ENCODE assay signal across 8 cellular contexts in genomic region chr19:42255766-42256750, GRCh38. TPM values are rescaled to one million over a fixed set of nuclear protein-coding genes. Genes with fewer than 3 reads are reported as not detected.
DNase-seq lines count a peak whose midpoint lies in the region; ATAC-seq and TF ChIP-seq lines count a peak whose summit lies in the region.

No MANE protein-coding gene starts in this region.

- no peaks in the 10 kb centered on the region for H3K27me3 ChIP-seq in breast epithelium

- intact Hi-C loops in breast epithelium (cut with DNase I; ENCODE audit: low total_unique reads), result no loop called here

- no peaks in the 10 kb centered on the region for H3K9me3 ChIP-seq in breast epithelium

- TF ChIP-seq CTCF in breast epithelium (IDR thresholded peaks at IDR 0.05), result no peak

- peaks cover 18 to 19% of the 10 kb centered on the region in 2 donors for H3K4me1 ChIP-seq in breast epithelium

- H3K4me3 Mint-ChIP-seq in immature natural killer cell, result peak overlapping the region; percentile 61 to 80 (median 67)

- H3K4me3 ChIP-seq in breast epithelium, result peak overlapping the region; percentile 88 to 99 (median 98)
- peak overlapping the region; percentile 76 to 100 (median 94) for H3K4me3 ChIP-seq in skin epidermis

- peak; percentile 44 to 61 for DNase-seq in NCI-H524 (lab: John Stamatoyannopoulos, UW)
- no peak for DNase-seq in NCI-H524 treated with DMSO at 0.1 percent for 48 hours (lab: John Stamatoyannopoulos, UW)
- peak; percentile 58 for DNase-seq in NCI-H226
- DNase-seq in breast epithelium (ENCODE audit: low spot score in 2 of 2), result peak in 1 of 2 donors; percentile 58
- DNase-seq in immature natural killer cell, result no peak

- TF ChIP-seq POLR2A in breast epithelium (IDR thresholded peaks at IDR 0.05), result no peak

- H3K27ac ChIP-seq in breast epithelium (peak overlapping the region; percentile 100), skin epidermis (peak overlapping the region in 20 of 21 experiments; percentile 29 to 100 (median 98))

- ATAC-seq in HG03045 (IDR thresholded peaks at IDR 0.05; ENCODE audit: unreplicated experiment), result no peak
- ATAC-seq in GM21576 (IDR thresholded peaks at IDR 0.05; ENCODE audit: unreplicated experiment), result no peak

- peaks cover 6 to 14% (median 8%) of the 10 kb centered on the region in 3 donors for H3K27me3 Mint-ChIP-seq in immature natural killer cell (ENCODE audit: low read depth in 3 of 3)

- no peaks in the 10 kb centered on the region for H3K36me3 Mint-ChIP-seq in immature natural killer cell

- H3K36me3 ChIP-seq in breast epithelium, result no peaks in the 10 kb centered on the region

- H3K9me3 Mint-ChIP-seq in immature natural killer cell, result no peaks in the 10 kb centered on the region

- peaks cover 20 to 28% of the 10 kb centered on the region in 2 donors for H3K4me1 Mint-ChIP-seq in immature natural killer cell

- peak overlapping the region in 5 of 6 donors; percentile 10 to 79 (median 74) for H3K27ac Mint-ChIP-seq in immature natural killer cell

RNA-seq across cellular contexts. Expression of gene ERF, which starts 1.1 kb away (rescaled TPM):
- total RNA-seq in breast epithelium, result 10 to 100 TPM; 11.4 to 38.6 (median 24.3) TPM
- polyA plus RNA-seq in immature natural killer cell, result 1 to 10 TPM in 2 of 3 donors, under 1 TPM in 1; 0.24 to 3.4 (median 2.3) TPM

RNA-seq across cellular contexts. Expression of gene CIC, which starts 13.0 kb away (rescaled TPM):
- total RNA-seq in breast epithelium, result 10 to 100 TPM; 20.2 to 25.6 (median 24.9) TPM
- polyA plus RNA-seq in immature natural killer cell, result 1 to 10 TPM in 1 of 3 donors, under 1 TPM in 1, not detected in 1; 0.52 to 2.9 TPM

RNA-seq across cellular contexts. Expression of gene GSK3A, which starts 13.7 kb away (rescaled TPM):
- 10 to 100 TPM; 18.7 to 22.1 (median 19.8) TPM for total RNA-seq in breast epithelium
- polyA plus RNA-seq in immature natural killer cell, result 10 to 100 TPM; 14.2 to 28.3 (median 22.3) TPM

RNA-seq across cellular contexts. Expression of gene ZNF526, which starts 35.9 kb away (rescaled TPM):
- 1 to 10 TPM; 4.0 to 6.9 (median 6.0) TPM for total RNA-seq in breast epithelium
- polyA plus RNA-seq in immature natural killer cell, result 1 to 10 TPM; 2.9 to 9.1 (median 5.2) TPM

RNA-seq across cellular contexts. Expression of gene DEDD2, which starts 38.6 kb away (rescaled TPM):
- 10 to 100 TPM; 31.4 to 64.0 (median 37.0) TPM for total RNA-seq in breast epithelium
- 100 to 1,000 TPM; 154 to 261 (median 173) TPM for polyA plus RNA-seq in immature natural killer cell

Comparison
In these comparisons a context has a peak if more than half of its experiments do, and no peak if none do; other contexts are left out.
1. DNase-seq: peak in NCI-H524 (2 of 2) and NCI-H226 (single experiment); none in NCI-H524 treated with DMSO at 0.1 percent for 48 hours (single experiment) and immature natural killer cell (0 of 3).